ENCODE assay signal across 9 cellular contexts in genomic region chr2:242031481-242032019, GRCh38.
A peak's percentile ranks its signal among the peaks of the same experiment; 100 is the strongest.
DNase-seq lines count a peak whose midpoint lies in the region; ATAC-seq and TF ChIP-seq lines count a peak whose summit lies in the region.
"Had no signal": no experiment of that assay in that cellular context is flagged by ENCODE, and none has a peak within 500 bp of the region (broad histone marks: within the 10 kb centered on the region; RNA-seq: fewer than 3 reads in every experiment).

No MANE protein-coding gene starts in this region.

- H3K36me3 ChIP-seq in RWPE2 (ENCODE audit: low read depth) (no peaks in the 10 kb centered on the region), MM.1S (replicated peaks; ENCODE audit: insufficient read depth, low read length) (no peaks in the 10 kb centered on the region)
- H3K36me3 ChIP-seq: cardiac muscle cell had no signal

- H3K4me2 ChIP-seq in MM.1S (ENCODE audit: low read depth, low read length), result no peak overlapping the region

- H3K4me1 ChIP-seq in RWPE2 (ENCODE audit: insufficient read depth, poor library complexity, severe bottlenecking) (no peaks in the 10 kb centered on the region), MM.1S (ENCODE audit: low read length) (no peaks in the 10 kb centered on the region)

- TF ChIP-seq CTCF in RWPE2 (IDR thresholded peaks at IDR 0.05; ENCODE audit: poor library complexity, severe bottlenecking), result no peak
- no peak for TF ChIP-seq CTCF in MM.1S (IDR thresholded peaks at IDR 0.05; ENCODE audit: low read length)

- H3K79me2 ChIP-seq in MM.1S (ENCODE audit: low read length), result no peaks in the 10 kb centered on the region

- H3K27me3 ChIP-seq in RWPE2 (ENCODE audit: insufficient read depth, poor library complexity, severe bottlenecking) (peaks cover 18% of the 10 kb centered on the region), MM.1S (replicated peaks; ENCODE audit: insufficient read depth, low read length) (peaks cover 35% of the 10 kb centered on the region)
- H3K27me3 ChIP-seq: cardiac muscle cell had no signal

- DNase-seq in CD1c-positive myeloid dendritic cell (ENCODE audit: extremely low spot score) (peak; percentile 41), RWPE2 (ENCODE audit: low spot score) (peak; percentile 24), myocyte (ENCODE audit: low read depth) (peak; percentile 94), MM.1S (no peak), AML-193 (lab: John Stamatoyannopoulos, UW) (no peak)
- DNase-seq in activated naive CD4-positive, alpha-beta T cell treated with anti-CD3 and anti-CD28 coated beads, Interleukin-2, amount 50 U/mL, for 16 hours, result peak; percentile 34

- H3K9me3 ChIP-seq in RWPE2 (ENCODE audit: severe bottlenecking), result no peaks in the 10 kb centered on the region
- H3K9me3 ChIP-seq in MM.1S (replicated peaks; ENCODE audit: insufficient read depth, low read length), result no peaks in the 10 kb centered on the region

- H3K27ac ChIP-seq in RWPE2 (ENCODE audit: poor library complexity, severe bottlenecking) (no peak overlapping the region), MM.1S (ENCODE audit: low read length) (no peak overlapping the region)
- H3K27ac ChIP-seq: cardiac muscle cell had no signal

- no peak overlapping the region for H2AFZ ChIP-seq in MM.1S (ENCODE audit: low read length)

- H3K9ac ChIP-seq in MM.1S (ENCODE audit: low read length), result no peak overlapping the region

- H3K4me3 ChIP-seq in RWPE2 (ENCODE audit: severe bottlenecking), result no peak overlapping the region
- no peak overlapping the region; the same call in 1 of the 2 replicates for H3K4me3 ChIP-seq in MM.1S (ENCODE audit: low read length)
- H3K4me3 ChIP-seq: cardiac muscle cell had no signal

- ATAC-seq in RWPE2 (ENCODE audit: low read depth), result peak; percentile 66
- ATAC-seq in HG03135 (IDR thresholded peaks at IDR 0.05; ENCODE audit: unreplicated experiment), result no peak
- no peak for ATAC-seq in HG02610 (IDR thresholded peaks at IDR 0.05; ENCODE audit: unreplicated experiment)

- no peaks in the 10 kb centered on the region for H3F3A ChIP-seq in MM.1S (ENCODE audit: insufficient read depth, low read length)

- H4K20me1 ChIP-seq in MM.1S (ENCODE audit: insufficient read depth, low read length), result no peaks in the 10 kb centered on the region

- H3K9me2 ChIP-seq in MM.1S (replicated peaks; ENCODE audit: insufficient read depth, low read length), result no peaks in the 10 kb centered on the region

Comparison
In these comparisons a context has a peak if more than half of its experiments do, and no peak if none do; other contexts are left out.
1. DNase-seq: peak in CD1c-positive myeloid dendritic cell (single experiment), RWPE2 (single experiment), activated naive CD4-positive, alpha-beta T cell treated with anti-CD3 and anti-CD28 coated beads, Interleukin-2, amount 50 U/mL, for 16 hours (single experiment) and myocyte (single experiment); none in MM.1S (single experiment) and AML-193 (0 of 2).